3 cellular contexts compared by ENCODE assay signal in genomic region chr1:79550402-79550801, GRCh38.
"Had no signal": no experiment of that assay in that cellular context is flagged by ENCODE, and none has a peak within 500 bp of the region (broad histone marks: within the 10 kb centered on the region; RNA-seq: fewer than 3 reads in every experiment).

No MANE protein-coding gene starts in this region.

- DNase-seq: GDM1, GF-D8 had no signal

- H3K4me3 ChIP-seq: GM12878 had no signal

- ATAC-seq: GM12878 had no signal
